Comparison of ENCODE assay signal across 14 cellular contexts in genomic region chr20:48658505-48658904, GRCh38.
A peak's percentile ranks its signal among the peaks of the same experiment; 100 is the strongest.
DNase-seq lines count a peak whose midpoint lies in the region; ATAC-seq and TF ChIP-seq lines count a peak whose summit lies in the region.
"Had no signal": no experiment of that assay in that cellular context is flagged by ENCODE, and none has a peak within 500 bp of the region (broad histone marks: within the 10 kb centered on the region; RNA-seq: fewer than 3 reads in every experiment).

No MANE protein-coding gene starts in this region.

- H3K9me3 Mint-ChIP-seq in activated CD4-positive, alpha-beta T cell treated with anti-CD3 and anti-CD28 coated beads, Interleukin-2, amount 10 ng/mL, durations not matched to agents 7 days and 5 days, result peaks cover 4% of the 10 kb centered on the region
- peaks cover 4% of the 10 kb centered on the region for H3K9me3 Mint-ChIP-seq in activated CD4-positive, alpha-beta memory T cell treated with anti-CD3 and anti-CD28 coated beads for 36 hours
- no peaks in the 10 kb centered on the region for H3K9me3 Mint-ChIP-seq in stimulated activated effector memory CD8-positive, alpha-beta T cell treated with anti-CD3 and anti-CD28 coated beads, Interleukin-12 subunit alpha, Interleukin-12 subunit beta, amount 100 ng/mL, for 72 hours
- H3K9me3 Mint-ChIP-seq in Calu3 (ENCODE audit: low read depth, unreplicated experiment), result no peaks in the 10 kb centered on the region

- no peak overlapping the region for H3K4me3 ChIP-seq in dorsolateral prefrontal cortex
- H3K4me3 ChIP-seq: heart left ventricle, Peyer's patch had no signal

- H3K27ac Mint-ChIP-seq in activated CD4-positive, alpha-beta T cell treated with anti-CD3 and anti-CD28 coated beads, Interleukin-2, amount 10 ng/mL, durations not matched to agents 7 days and 5 days, result peak overlapping the region; percentile 72
- peak overlapping the region; percentile 2 for H3K27ac Mint-ChIP-seq in activated CD4-positive, alpha-beta memory T cell treated with anti-CD3 and anti-CD28 coated beads for 36 hours
- peak overlapping the region; percentile 77 for H3K27ac Mint-ChIP-seq in stimulated activated effector memory CD8-positive, alpha-beta T cell treated with anti-CD3 and anti-CD28 coated beads, Interleukin-12 subunit alpha, Interleukin-12 subunit beta, amount 100 ng/mL, for 72 hours
- no peak overlapping the region for H3K27ac Mint-ChIP-seq in Calu3 (ENCODE audit: unreplicated experiment)

- POLR2A ChIA-PET in activated CD4-positive, alpha-beta T cell treated with anti-CD3 and anti-CD28 coated beads, Interleukin-2, amount 10 ng/mL, durations not matched to agents 7 days and 5 days (lab: Charles Lee), result no interaction called here
- POLR2A ChIA-PET in activated CD4-positive, alpha-beta memory T cell treated with anti-CD3 and anti-CD28 coated beads for 36 hours (lab: Charles Lee), result interaction anchor here (1.3 kb wide), 1 partner anchor 245 kb away, joined by 4 read pairs; no protein-coding TSS in a partner anchor

- no peaks in the 10 kb centered on the region for H3K27me3 ChIP-seq in dorsolateral prefrontal cortex
- H3K27me3 ChIP-seq: heart left ventricle, Peyer's patch had no signal

- BruUV-seq in Calu3 (replicated peaks; lab: Mats Ljungman, UMichigan), result no TSS peak

- CTCF ChIA-PET in activated CD4-positive, alpha-beta T cell treated with anti-CD3 and anti-CD28 coated beads, Interleukin-2, amount 10 ng/mL, durations not matched to agents 7 days and 5 days (lab: Charles Lee), result interaction anchor here (0.6 to 1.3 kb wide), 6 partner anchors 23 to 241 kb away, joined by 3 to 11 read pairs (median 3); no protein-coding TSS in a partner anchor
- CTCF ChIA-PET in activated CD4-positive, alpha-beta memory T cell treated with anti-CD3 and anti-CD28 coated beads for 36 hours (lab: Charles Lee), result interaction anchor here (0.8 to 5.5 kb wide), 19 partner anchors 18 to 254 kb away, joined by 3 to 171 read pairs (median 6); partner anchors contain the start of gene PREX1
- CTCF ChIA-PET in Calu3 (lab: Charles Lee), result interaction anchor here (1.2 to 3.1 kb wide), 3 partner anchors 37 to 274 kb away, joined by 3 to 120 read pairs (median 4); no protein-coding TSS in a partner anchor

- no peak for TF ChIP-seq CTCF in dorsolateral prefrontal cortex (IDR thresholded peaks at IDR 0.05 in 54 of 56, conservative IDR thresholded peaks at IDR 0.05 in 2 of 56; ENCODE audit: low read depth in 1 of 56, partially characterized antibody in 56 of 56)
- no peak for TF ChIP-seq CTCF in Calu3 (IDR thresholded peaks at IDR 0.05; ENCODE audit: unreplicated experiment)

- no peaks in the 10 kb centered on the region for H3K27me3 Mint-ChIP-seq in activated CD4-positive, alpha-beta T cell treated with anti-CD3 and anti-CD28 coated beads, Interleukin-2, amount 10 ng/mL, durations not matched to agents 7 days and 5 days
- H3K27me3 Mint-ChIP-seq in activated CD4-positive, alpha-beta memory T cell treated with anti-CD3 and anti-CD28 coated beads for 36 hours, result no peaks in the 10 kb centered on the region
- H3K27me3 Mint-ChIP-seq in Calu3 (ENCODE audit: unreplicated experiment), result peaks cover 59% of the 10 kb centered on the region
- H3K27me3 Mint-ChIP-seq: naive B cell had no signal

- intact Hi-C loops in activated CD4-positive, alpha-beta memory T cell treated with anti-CD3 and anti-CD28 coated beads for 36 hours (cut with micrococcal nuclease), result loop anchor here (5.0 kb wide), 1 partner anchor 159 kb away; no protein-coding TSS in a partner anchor
- intact Hi-C loops in dorsolateral prefrontal cortex (cut with DNase I), result loop anchor here (5.0 to 10.0 kb wide), 2 partner anchors 69 to 396 kb away; no protein-coding TSS in a partner anchor
- intact Hi-C loops in Calu3 (cut with micrococcal nuclease; ENCODE audit: unreplicated experiment), result no loop called here

- peak; percentile 6 for ATAC-seq in stimulated activated effector memory CD8-positive, alpha-beta T cell treated with anti-CD3 and anti-CD28 coated beads, Interleukin-12 subunit alpha, Interleukin-12 subunit beta, amount 100 ng/mL, for 72 hours

- no peak for DNase-seq in activated CD4-positive, alpha-beta T cell treated with anti-CD3 and anti-CD28 coated beads, Interleukin-2, amount 10 ng/mL, durations not matched to agents 7 days and 5 days
- DNase-seq in activated CD4-positive, alpha-beta T cell treated with anti-CD3 and anti-CD28 coated beads, Interleukin-2, amount 50 U/mL, for 48 hours, result no peak
- DNase-seq in activated CD4-positive, alpha-beta memory T cell treated with anti-CD3 and anti-CD28 coated beads for 36 hours, result no peak
- no peak for DNase-seq in dorsolateral prefrontal cortex
- DNase-seq in stimulated activated effector memory CD8-positive, alpha-beta T cell treated with anti-CD3 and anti-CD28 coated beads, Interleukin-12 subunit alpha, Interleukin-12 subunit beta, amount 100 ng/mL, for 72 hours (ENCODE audit: low spot score in 2 of 2), result no peak
- no peak for DNase-seq in SKM-1 treated with dmso at 0.1 percent for 144 hours (lab: John Stamatoyannopoulos, UW; ENCODE audit: unreplicated experiment)
- no peak for DNase-seq in Calu3
- DNase-seq in NCI-H1417 treated with DMSO at 0.1 percent for 48 hours (lab: John Stamatoyannopoulos, UW), result no peak
- DNase-seq: activated effector memory CD4-positive, alpha-beta T cell treated with anti-CD3 and anti-CD28 coated beads, Interleukin-2, amount 50 U/mL, for 16 hours; mammary epithelial cell; naive B cell; Peyer's patch had no signal

- H3K27ac ChIP-seq in dorsolateral prefrontal cortex, result peak overlapping the region; percentile 42 to 100 (median 96)
- H3K27ac ChIP-seq: heart left ventricle, Peyer's patch had no signal

- no peak overlapping the region for H3K4me3 Mint-ChIP-seq in activated CD4-positive, alpha-beta T cell treated with anti-CD3 and anti-CD28 coated beads, Interleukin-2, amount 10 ng/mL, durations not matched to agents 7 days and 5 days
- no peak overlapping the region for H3K4me3 Mint-ChIP-seq in activated CD4-positive, alpha-beta memory T cell treated with anti-CD3 and anti-CD28 coated beads for 36 hours
- H3K4me3 Mint-ChIP-seq in stimulated activated effector memory CD8-positive, alpha-beta T cell treated with anti-CD3 and anti-CD28 coated beads, Interleukin-12 subunit alpha, Interleukin-12 subunit beta, amount 100 ng/mL, for 72 hours, result no peak overlapping the region
- H3K4me3 Mint-ChIP-seq in Calu3 (ENCODE audit: low read depth, unreplicated experiment), result no peak overlapping the region
- H3K4me3 Mint-ChIP-seq: CD8-positive, alpha-beta T cell had no signal

- H3K4me1 Mint-ChIP-seq in activated CD4-positive, alpha-beta T cell treated with anti-CD3 and anti-CD28 coated beads, Interleukin-2, amount 10 ng/mL, durations not matched to agents 7 days and 5 days, result peaks cover 17% of the 10 kb centered on the region
- H3K4me1 Mint-ChIP-seq in activated CD4-positive, alpha-beta memory T cell treated with anti-CD3 and anti-CD28 coated beads for 36 hours (ENCODE audit: low read depth), result peaks cover 1% of the 10 kb centered on the region
- peaks cover 54% of the 10 kb centered on the region for H3K4me1 Mint-ChIP-seq in stimulated activated effector memory CD8-positive, alpha-beta T cell treated with anti-CD3 and anti-CD28 coated beads, Interleukin-12 subunit alpha, Interleukin-12 subunit beta, amount 100 ng/mL, for 72 hours
- H3K4me1 Mint-ChIP-seq in Calu3 (ENCODE audit: low read depth, unreplicated experiment), result peaks cover 11% of the 10 kb centered on the region

- peaks cover 54% of the 10 kb centered on the region for H3K36me3 Mint-ChIP-seq in activated CD4-positive, alpha-beta T cell treated with anti-CD3 and anti-CD28 coated beads, Interleukin-2, amount 10 ng/mL, durations not matched to agents 7 days and 5 days (ENCODE audit: low read depth)
- peaks cover 59% of the 10 kb centered on the region for H3K36me3 Mint-ChIP-seq in activated CD4-positive, alpha-beta memory T cell treated with anti-CD3 and anti-CD28 coated beads for 36 hours
- H3K36me3 Mint-ChIP-seq in stimulated activated effector memory CD8-positive, alpha-beta T cell treated with anti-CD3 and anti-CD28 coated beads, Interleukin-12 subunit alpha, Interleukin-12 subunit beta, amount 100 ng/mL, for 72 hours, result peaks cover 97% of the 10 kb centered on the region
- peaks cover 4% of the 10 kb centered on the region for H3K36me3 Mint-ChIP-seq in Calu3 (ENCODE audit: insufficient read depth, unreplicated experiment)
